In genomic region chr15:71137138-71137518, GRCh38 we compare ENCODE assay signal across 25 cellular contexts. TPM values are rescaled to one million over a fixed set of nuclear protein-coding genes. Genes with fewer than 3 reads are reported as not detected.
DNase-seq lines count a peak whose midpoint lies in the region; ATAC-seq and TF ChIP-seq lines count a peak whose summit lies in the region.
"Had no signal": no experiment of that assay in that cellular context is flagged by ENCODE, and none has a peak within 500 bp of the region (broad histone marks: within the 10 kb centered on the region; RNA-seq: fewer than 3 reads in every experiment).

No MANE protein-coding gene starts in this region.

- H3K36me3 ChIP-seq in SK-N-SH (replicated peaks in 1 of 2; ENCODE audit: control insufficient read depth in 1 of 2, insufficient read depth in 2 of 2, low read length in 1 of 2): peaks cover 0 to 12% of the 10 kb centered on the region in 2 experiments
- no peaks in the 10 kb centered on the region for H3K36me3 ChIP-seq in ascending aorta
- peaks cover 3% of the 10 kb centered on the region for H3K36me3 ChIP-seq in skeletal muscle satellite cell (ENCODE audit: insufficient read depth, low read length)
- H3K36me3 ChIP-seq: adrenal gland, upper lobe of right lung had no signal

- 83% methylated on average over 8 of the region's 8 CpGs for WGBS in SK-N-SH (ENCODE audit: low lambda C conversion rate)

- no peaks in the 10 kb centered on the region for H3K9me3 ChIP-seq in SK-N-SH
- H3K9me3 ChIP-seq in ascending aorta: no peaks in the 10 kb centered on the region
- H3K9me3 ChIP-seq in skeletal muscle satellite cell (replicated peaks; ENCODE audit: low read length): no peaks in the 10 kb centered on the region
- H3K9me3 ChIP-seq: adrenal gland, upper lobe of right lung had no signal

- TF ChIP-seq CTCF in SK-N-SH (IDR thresholded peaks at IDR 0.05): no peak
- no peak for TF ChIP-seq CTCF in ascending aorta (IDR thresholded peaks at IDR 0.05)

- 0 out of 2 replicates have a peak overlapping the region, but pooled peaks have one; percentile 1 for H2AFZ ChIP-seq in SK-N-SH (ENCODE audit: low read depth)
- H2AFZ ChIP-seq: hepatocyte had no signal

- peaks cover 79% of the 10 kb centered on the region for H3K79me2 ChIP-seq in SK-N-SH (ENCODE audit: insufficient read depth)
- H3K79me2 ChIP-seq: hepatocyte had no signal

- H3K27ac ChIP-seq in SK-N-SH (ENCODE audit: low read depth in 2 of 2, low read length in 1 of 2): peak overlapping the region; percentile 7 to 90; a peak in 2 of 4 replicates
- peak overlapping the region; percentile 26 to 54 for H3K27ac ChIP-seq in ascending aorta
- H3K27ac ChIP-seq: 22Rv1, adrenal gland, hepatocyte, HL-60, upper lobe of right lung had no signal

- in situ Hi-C loops in G401 (cut with HindIII; ENCODE audit: low sequenced_read_pairs): no loop called here

- no peaks in the 10 kb centered on the region for H4K20me1 ChIP-seq in SK-N-SH (ENCODE audit: insufficient read depth)

- H3K9ac ChIP-seq in SK-N-SH (peak overlapping the region; percentile 65; the same call in 1 of the 2 replicates), skeletal muscle satellite cell (ENCODE audit: low read depth, low read length) (no peak overlapping the region)

- peaks cover 14% of the 10 kb centered on the region for H3F3A ChIP-seq in SK-N-SH (replicated peaks; ENCODE audit: insufficient read depth)

- H3K4me2 ChIP-seq in SK-N-SH: peak overlapping the region; percentile 55; the same call in 1 of the 2 replicates
- H3K4me2 ChIP-seq in skeletal muscle satellite cell (ENCODE audit: low read length): peak overlapping the region; percentile 52
- H3K4me2 ChIP-seq: hepatocyte, smooth muscle cell had no signal

- H3K4me1 ChIP-seq in SK-N-SH (ENCODE audit: control insufficient read depth in 1 of 2, insufficient read depth in 2 of 2, low read depth in 1 of 2, low read length in 1 of 2) (peaks cover 0 to 30% of the 10 kb centered on the region in 2 experiments; a peak in 2 of 4 replicates), ascending aorta (peaks cover 3 to 31% of the 10 kb centered on the region in 2 donors), skeletal muscle satellite cell (ENCODE audit: control insufficient read depth, insufficient read depth, low read length) (peaks cover 37% of the 10 kb centered on the region)
- H3K4me1 ChIP-seq: upper lobe of right lung had no signal

- no peak for ATAC-seq in SK-N-SH treated with all-trans-retinoic acid at 6 μM for 48 hours
- peak; percentile 8 for ATAC-seq in left ventricle myocardium superior
- ATAC-seq in GM21423 (IDR thresholded peaks at IDR 0.05; ENCODE audit: unreplicated experiment): no peak
- no peak for ATAC-seq in HG03095 (IDR thresholded peaks at IDR 0.05; ENCODE audit: unreplicated experiment)
- ATAC-seq: K562; naive thymus-derived CD8-positive, alpha-beta T cell; upper lobe of right lung had no signal

- H3K27me3 ChIP-seq in SK-N-SH (ENCODE audit: insufficient read depth) (no peaks in the 10 kb centered on the region), ascending aorta (no peaks in the 10 kb centered on the region), skeletal muscle satellite cell (ENCODE audit: control insufficient read depth, insufficient read depth, low read length) (no peaks in the 10 kb centered on the region)
- H3K27me3 ChIP-seq: adrenal gland, hepatocyte, upper lobe of right lung had no signal

- no peak overlapping the region for H3K4me3 ChIP-seq in SK-N-SH (ENCODE audit: low read depth in 2 of 2, low read length in 1 of 2)
- H3K4me3 ChIP-seq in ascending aorta: no peak overlapping the region
- H3K4me3 ChIP-seq in skeletal muscle satellite cell (ENCODE audit: low read length): no peak overlapping the region
- H3K4me3 ChIP-seq: adrenal gland, hepatocyte, K562, smooth muscle cell, upper lobe of right lung had no signal

- POLR2A ChIA-PET in SK-N-SH (lab: Yijun Ruan, JAX): no interaction called here

- no peaks in the 10 kb centered on the region for H3K9me2 ChIP-seq in SK-N-SH

- TF ChIP-seq RAD21 in SK-N-SH (IDR thresholded peaks at IDR 0.05; ENCODE audit: low read length): no peak

- CTCF ChIA-PET in SK-N-SH (lab: Yijun Ruan, JAX): no interaction called here

- intact Hi-C loops in ascending aorta (cut with DNase I): no loop called here
- intact Hi-C loops in left ventricle myocardium superior (cut with micrococcal nuclease): no loop called here

- DNase-seq in SK-N-SH: no peak
- DNase-seq in ascending aorta (ENCODE audit: low spot score in 2 of 2): no peak
- no peak for DNase-seq in left ventricle myocardium superior
- DNase-seq in G401 (ENCODE audit: low spot score): no peak
- DNase-seq: activated CD4-positive, alpha-beta T cell treated with anti-CD3 and anti-CD28 coated beads, Interleukin-2, amount 50 U/mL, for 48 hours; activated gamma-delta T cell treated with Interleukin-2 at 50 U/mL for 16 hours; central memory CD4-positive, alpha-beta T cell; effector memory CD4-positive, alpha-beta T cell; naive thymus-derived CD8-positive, alpha-beta T cell; NCI-H187 treated with DMSO at 0.1 percent for 48 hours; NCI-H524; SHP77; stimulated activated CD4-positive, alpha-beta T cell treated with anti-CD3 and anti-CD28 coated beads, Interleukin-4, amount 100 ng/mL, for 1 hour; upper lobe of right lung had no signal

- no peak for TF ChIP-seq EP300 in SK-N-SH (IDR thresholded peaks at IDR 0.05; ENCODE audit: borderline replicate concordance in 1 of 2, low read depth in 1 of 2, low read length in 1 of 2)

TF ChIP-seq in SK-N-SH, 30 proteins besides CTCF, POLR2A, EP300 and RAD21:
- 0 out of 2 replicates have a peak, but pooled peaks have one; percentile 39 for TF ChIP-seq MAX (IDR thresholded peaks at IDR 0.05; ENCODE audit: low read depth)
- no peak for TF ChIP-seq POLR2AphosphoS5 (IDR thresholded peaks at IDR 0.05; ENCODE audit: low read depth, low read length)
- no peak for TF ChIP-seq MEF2A (IDR thresholded peaks at IDR 0.05; ENCODE audit: borderline replicate concordance, low read depth)
- TF ChIP-seq JUND (IDR thresholded peaks at IDR 0.05): no peak
- TF ChIP-seq YY1 (IDR thresholded peaks at IDR 0.05; ENCODE audit: low read depth): 0 out of 2 replicates have a peak, but pooled peaks have one; percentile 15

TF ChIP-seq in SK-N-SH treated with all-trans-retinoic acid at 6 μM for 48 hours, 23 proteins besides CTCF, POLR2A, EP300 and RAD21:
- no peak for TF ChIP-seq ZFP3 (CRISPR knock-in tag; IDR thresholded peaks at IDR 0.05)
- TF ChIP-seq BACH2 (CRISPR knock-in tag; IDR thresholded peaks at IDR 0.05; ENCODE audit: borderline replicate concordance): no peak
- TF ChIP-seq ZNF70 (CRISPR knock-in tag; IDR thresholded peaks at IDR 0.05): no peak
- TF ChIP-seq ZNF565 (CRISPR knock-in tag; conservative IDR thresholded peaks at IDR 0.05; ENCODE audit: low read depth): no peak
- no peak for TF ChIP-seq ISL1 (CRISPR knock-in tag; IDR thresholded peaks at IDR 0.05)
- no peak for TF ChIP-seq ZNF8 (CRISPR knock-in tag; IDR thresholded peaks at IDR 0.05)
- no peak for TF ChIP-seq TCF4 (CRISPR knock-in tag; IDR thresholded peaks at IDR 0.05; ENCODE audit: borderline replicate concordance)
- TF ChIP-seq ZC3H10 (CRISPR knock-in tag; IDR thresholded peaks at IDR 0.05): no peak
- no peak for TF ChIP-seq TOX (CRISPR knock-in tag; IDR thresholded peaks at IDR 0.05; ENCODE audit: borderline replicate concordance)
- no peak for TF ChIP-seq CSRNP3 (CRISPR knock-in tag; IDR thresholded peaks at IDR 0.05)
- no peak for TF ChIP-seq ESRRG (CRISPR knock-in tag; IDR thresholded peaks at IDR 0.05)

RNA-seq across cellular contexts. Expression of gene THSD4, which starts 21.9 kb away (rescaled TPM):
- 64.8 and 79.1 TPM in 2 replicates for polyA plus RNA-seq in SK-N-SH (2012; rRNA removed)
- polyA plus RNA-seq in SK-N-SH (2012; cell fraction: cytosol; rRNA removed): 58.2 and 72.5 TPM in 2 replicates
- 76.8 and 79.3 TPM in 2 replicates for polyA plus RNA-seq in SK-N-SH (2012; cell fraction: nucleus; rRNA removed)
- total RNA-seq in ascending aorta (151 TPM), left ventricle myocardium superior (80.7 TPM)
- 13.9 and 19.7 TPM in 2 replicates for total RNA-seq in skeletal muscle satellite cell (2012; rRNA removed)
- 0.31 and 1.2 TPM in 2 replicates for total RNA-seq in G401 (2014; rRNA removed; shearing (Covaris generic))
- total RNA-seq: naive thymus-derived CD8-positive, alpha-beta T cell; T-helper 2 cell treated with Interferon-gamma antibody and Interleukin-4, amounts not matched to agents 100 ng/mL and 5 ng/mL, for 36 hours had no signal
- polyA plus RNA-seq: naive thymus-derived CD8-positive, alpha-beta T cell had no signal

Comparison
In these comparisons a context has a peak if more than half of its experiments do, and no peak if none do; other contexts are left out.
1. RNA of gene THSD4, which starts 21.9 kb away (total RNA-seq): 151 TPM in ascending aorta (single experiment) and 80.7 TPM in left ventricle myocardium superior (single experiment); 0.31 to 1.2 TPM in G401; every median in the first group is over 10 times any median in the second.